Comparison of ENCODE assay signal across 2 cellular contexts in genomic region chr14:102081231-102082080, GRCh38.
TF ChIP-seq lines count a peak whose summit lies in the region.

No MANE protein-coding gene starts in this region.

TF ChIP-seq in IMR-90, 13 proteins besides CTCF, POLR2A, EP300 and RAD21:
- TF ChIP-seq CHD1 (IDR thresholded peaks at IDR 0.05; ENCODE audit: low read depth, low read length) (no peak), RFX5 (IDR thresholded peaks at IDR 0.05; ENCODE audit: low read depth, low read length) (no peak), MAFK (IDR thresholded peaks at IDR 0.05; ENCODE audit: low read depth, low read length) (no peak), FOS (IDR thresholded peaks at IDR 0.05; ENCODE audit: low read depth, low read length) (no peak), NFE2L2 (IDR thresholded peaks at IDR 0.05; ENCODE audit: low read depth, low read length) (no peak), MXI1 (IDR thresholded peaks at IDR 0.05; ENCODE audit: borderline replicate concordance, low read depth, low read length) (no peak)
- TF ChIP-seq, protein P1, sequence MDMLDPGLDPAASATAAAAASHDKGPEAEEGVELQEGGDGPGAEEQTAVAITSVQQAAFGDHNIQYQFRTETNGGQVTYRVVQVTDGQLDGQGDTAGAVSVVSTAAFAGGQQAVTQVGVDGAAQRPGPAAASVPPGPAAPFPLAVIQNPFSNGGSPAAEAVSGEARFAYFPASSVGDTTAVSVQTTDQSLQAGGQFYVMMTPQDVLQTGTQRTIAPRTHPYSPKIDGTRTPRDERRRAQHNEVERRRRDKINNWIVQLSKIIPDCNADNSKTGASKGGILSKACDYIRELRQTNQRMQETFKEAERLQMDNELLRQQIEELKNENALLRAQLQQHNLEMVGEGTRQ (IDR thresholded peaks at IDR 0.05; ENCODE audit: low read depth, low read length), result no peak
TF ChIP-seq in IMR-90: peak in this region for 0.

TF ChIP-seq in GM12878, 131 proteins besides CTCF, POLR2A, EP300 and RAD21:
- TF ChIP-seq SIX5 (IDR thresholded peaks at IDR 0.05; ENCODE audit: low read depth, low read length, severe bottlenecking) (no peak), NFXL1 (IDR thresholded peaks at IDR 0.05; ENCODE audit: borderline replicate concordance) (no peak), HDGF (IDR thresholded peaks at IDR 0.05) (no peak), SMARCA5 (IDR thresholded peaks at IDR 0.05) (no peak), SMAD5 (IDR thresholded peaks at IDR 0.05; ENCODE audit: low read depth) (no peak)
TF ChIP-seq in GM12878: peak in this region for 0.
